In genomic region chr11:32566527-32566926, GRCh38 we compare ENCODE assay signal across 1 cellular context.
TF ChIP-seq lines count a peak whose summit lies in the region.

No MANE protein-coding gene starts in this region.

TF ChIP-seq in GM23338, 12 proteins besides CTCF, POLR2A, EP300 and RAD21 (continued from another document):
- TF ChIP-seq REST (IDR thresholded peaks at IDR 0.05; ENCODE audit: unreplicated experiment), result no peak
- TF ChIP-seq STAT1 (IDR thresholded peaks at IDR 0.05; ENCODE audit: unreplicated experiment), result no peak
- no peak for TF ChIP-seq ZNF331 (CRISPR knock-in tag; IDR thresholded peaks at IDR 0.05; ENCODE audit: low read depth)
- no peak for TF ChIP-seq EZH2phosphoT487 (IDR thresholded peaks at IDR 0.05; ENCODE audit: unreplicated experiment)
- TF ChIP-seq NANOG (IDR thresholded peaks at IDR 0.05; ENCODE audit: borderline replicate concordance), result no peak
- no peak for TF ChIP-seq ZNF462 (CRISPR knock-in tag; IDR thresholded peaks at IDR 0.05)
- TF ChIP-seq POLR2AphosphoS5 (IDR thresholded peaks at IDR 0.05; ENCODE audit: low read depth), result no peak
- no peak for TF ChIP-seq CREB1 (CRISPR knock-in tag; IDR thresholded peaks at IDR 0.05; ENCODE audit: low read depth)
